2 cellular contexts compared by ENCODE assay signal in genomic region chr3:6392123-6392522, GRCh38.
TF ChIP-seq lines count a peak whose summit lies in the region.

No MANE protein-coding gene starts in this region.

TF ChIP-seq in SK-N-SH treated with all-trans-retinoic acid at 6 μM for 48 hours, 23 proteins besides CTCF, POLR2A, EP300 and RAD21 (continued from another document):
- TF ChIP-seq TSHZ2 (CRISPR knock-in tag; IDR thresholded peaks at IDR 0.05) (no peak), ZNF8 (CRISPR knock-in tag; IDR thresholded peaks at IDR 0.05) (no peak), CREB5 (CRISPR knock-in tag; IDR thresholded peaks at IDR 0.05; ENCODE audit: low read depth) (no peak), ARNTL (CRISPR knock-in tag; IDR thresholded peaks at IDR 0.05; ENCODE audit: borderline replicate concordance, low read depth) (no peak), BACH2 (CRISPR knock-in tag; IDR thresholded peaks at IDR 0.05; ENCODE audit: borderline replicate concordance) (no peak), CSDC2 (CRISPR knock-in tag; IDR thresholded peaks at IDR 0.05) (no peak), TOX (CRISPR knock-in tag; IDR thresholded peaks at IDR 0.05; ENCODE audit: borderline replicate concordance) (no peak), OSR1 (CRISPR knock-in tag; IDR thresholded peaks at IDR 0.05) (no peak)
- TF ChIP-seq, protein P1, sequence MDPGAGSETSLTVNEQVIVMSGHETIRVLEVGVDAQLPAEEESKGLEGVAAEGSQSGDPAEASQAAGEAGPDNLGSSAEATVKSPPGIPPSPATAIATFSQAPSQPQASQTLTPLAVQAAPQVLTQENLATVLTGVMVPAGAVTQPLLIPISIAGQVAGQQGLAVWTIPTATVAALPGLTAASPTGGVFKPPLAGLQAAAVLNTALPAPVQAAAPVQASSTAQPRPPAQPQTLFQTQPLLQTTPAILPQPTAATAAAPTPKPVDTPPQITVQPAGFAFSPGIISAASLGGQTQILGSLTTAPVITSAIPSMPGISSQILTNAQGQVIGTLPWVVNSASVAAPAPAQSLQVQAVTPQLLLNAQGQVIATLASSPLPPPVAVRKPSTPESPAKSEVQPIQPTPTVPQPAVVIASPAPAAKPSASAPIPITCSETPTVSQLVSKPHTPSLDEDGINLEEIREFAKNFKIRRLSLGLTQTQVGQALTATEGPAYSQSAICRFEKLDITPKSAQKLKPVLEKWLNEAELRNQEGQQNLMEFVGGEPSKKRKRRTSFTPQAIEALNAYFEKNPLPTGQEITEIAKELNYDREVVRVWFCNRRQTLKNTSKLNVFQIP (CRISPR knock-in tag; IDR thresholded peaks at IDR 0.05; ENCODE audit: borderline replicate concordance, low read depth) = no peak
- TF ChIP-seq, protein P2, sequence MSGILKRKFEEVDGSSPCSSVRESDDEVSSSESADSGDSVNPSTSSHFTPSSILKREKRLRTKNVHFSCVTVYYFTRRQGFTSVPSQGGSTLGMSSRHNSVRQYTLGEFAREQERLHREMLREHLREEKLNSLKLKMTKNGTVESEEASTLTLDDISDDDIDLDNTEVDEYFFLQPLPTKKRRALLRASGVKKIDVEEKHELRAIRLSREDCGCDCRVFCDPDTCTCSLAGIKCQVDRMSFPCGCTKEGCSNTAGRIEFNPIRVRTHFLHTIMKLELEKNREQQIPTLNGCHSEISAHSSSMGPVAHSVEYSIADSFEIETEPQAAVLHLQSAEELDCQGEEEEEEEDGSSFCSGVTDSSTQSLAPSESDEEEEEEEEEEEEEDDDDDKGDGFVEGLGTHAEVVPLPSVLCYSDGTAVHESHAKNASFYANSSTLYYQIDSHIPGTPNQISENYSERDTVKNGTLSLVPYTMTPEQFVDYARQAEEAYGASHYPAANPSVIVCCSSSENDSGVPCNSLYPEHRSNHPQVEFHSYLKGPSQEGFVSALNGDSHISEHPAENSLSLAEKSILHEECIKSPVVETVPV (CRISPR knock-in tag; IDR thresholded peaks at IDR 0.05) = no peak

TF ChIP-seq in K562, 482 proteins besides CTCF, POLR2A, EP300 and RAD21 (continued from another document):
- no peak for TF ChIP-seq SIRT6 (IDR thresholded peaks at IDR 0.05; ENCODE audit: low read depth, low read length)
TF ChIP-seq in K562: peak in this region for 2.
